ENCODE assay signal across 1 cellular context in the genomic region with DNA sequence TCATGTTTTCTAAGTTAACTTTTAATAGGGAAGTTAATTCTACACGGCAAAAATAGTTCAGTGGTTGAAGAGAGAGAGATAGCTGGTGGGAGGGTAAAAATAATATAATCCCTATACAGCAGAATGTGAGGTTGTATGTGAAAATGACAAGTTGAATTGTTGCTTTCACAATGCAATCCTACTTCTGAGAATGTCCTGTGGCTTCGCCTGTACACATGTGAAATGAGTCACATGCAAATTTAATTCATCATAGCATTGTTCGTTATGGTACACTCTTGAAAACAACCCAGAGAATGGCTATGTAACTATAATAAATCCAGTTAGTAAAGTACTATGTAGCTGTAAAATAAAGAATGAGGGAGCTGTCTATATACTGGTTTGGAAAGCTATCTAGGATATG.
TF ChIP-seq lines count a peak whose summit lies in the region.

No MANE protein-coding gene starts in this region.

TF ChIP-seq in GM12878, 131 proteins besides CTCF, POLR2A, EP300 and RAD21 (continued from another document and continues in another):
- TF ChIP-seq, protein P1, sequence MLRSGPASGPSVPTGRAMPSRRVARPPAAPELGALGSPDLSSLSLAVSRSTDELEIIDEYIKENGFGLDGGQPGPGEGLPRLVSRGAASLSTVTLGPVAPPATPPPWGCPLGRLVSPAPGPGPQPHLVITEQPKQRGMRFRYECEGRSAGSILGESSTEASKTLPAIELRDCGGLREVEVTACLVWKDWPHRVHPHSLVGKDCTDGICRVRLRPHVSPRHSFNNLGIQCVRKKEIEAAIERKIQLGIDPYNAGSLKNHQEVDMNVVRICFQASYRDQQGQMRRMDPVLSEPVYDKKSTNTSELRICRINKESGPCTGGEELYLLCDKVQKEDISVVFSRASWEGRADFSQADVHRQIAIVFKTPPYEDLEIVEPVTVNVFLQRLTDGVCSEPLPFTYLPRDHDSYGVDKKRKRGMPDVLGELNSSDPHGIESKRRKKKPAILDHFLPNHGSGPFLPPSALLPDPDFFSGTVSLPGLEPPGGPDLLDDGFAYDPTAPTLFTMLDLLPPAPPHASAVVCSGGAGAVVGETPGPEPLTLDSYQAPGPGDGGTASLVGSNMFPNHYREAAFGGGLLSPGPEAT (IDR thresholded peaks at IDR 0.05; ENCODE audit: low read depth), result peak; percentile 55; the same call in 1 of the 2 replicates
- TF ChIP-seq CUX1 (IDR thresholded peaks at IDR 0.05; ENCODE audit: insufficient replicate concordance, low read depth, low read length), result no peak
- TF ChIP-seq, protein P2, sequence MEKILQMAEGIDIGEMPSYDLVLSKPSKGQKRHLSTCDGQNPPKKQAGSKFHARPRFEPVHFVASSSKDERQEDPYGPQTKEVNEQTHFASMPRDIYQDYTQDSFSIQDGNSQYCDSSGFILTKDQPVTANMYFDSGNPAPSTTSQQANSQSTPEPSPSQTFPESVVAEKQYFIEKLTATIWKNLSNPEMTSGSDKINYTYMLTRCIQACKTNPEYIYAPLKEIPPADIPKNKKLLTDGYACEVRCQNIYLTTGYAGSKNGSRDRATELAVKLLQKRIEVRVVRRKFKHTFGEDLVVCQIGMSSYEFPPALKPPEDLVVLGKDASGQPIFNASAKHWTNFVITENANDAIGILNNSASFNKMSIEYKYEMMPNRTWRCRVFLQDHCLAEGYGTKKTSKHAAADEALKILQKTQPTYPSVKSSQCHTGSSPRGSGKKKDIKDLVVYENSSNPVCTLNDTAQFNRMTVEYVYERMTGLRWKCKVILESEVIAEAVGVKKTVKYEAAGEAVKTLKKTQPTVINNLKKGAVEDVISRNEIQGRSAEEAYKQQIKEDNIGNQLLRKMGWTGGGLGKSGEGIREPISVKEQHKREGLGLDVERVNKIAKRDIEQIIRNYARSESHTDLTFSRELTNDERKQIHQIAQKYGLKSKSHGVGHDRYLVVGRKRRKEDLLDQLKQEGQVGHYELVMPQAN (conservative IDR thresholded peaks at IDR 0.05), result no peak
- no peak for TF ChIP-seq BMI1 (IDR thresholded peaks at IDR 0.05; ENCODE audit: borderline replicate concordance)
- TF ChIP-seq FOXK2 (IDR thresholded peaks at IDR 0.05), result no peak
- TF ChIP-seq RB1 (IDR thresholded peaks at IDR 0.05; ENCODE audit: borderline replicate concordance), result no peak
- no peak for TF ChIP-seq NR2C2 (IDR thresholded peaks at IDR 0.05; ENCODE audit: borderline replicate concordance, control insufficient read depth, insufficient read length, low read depth)
- TF ChIP-seq MYB (IDR thresholded peaks at IDR 0.05; ENCODE audit: borderline replicate concordance, low read depth, low read length), result no peak
- TF ChIP-seq TCF12 (IDR thresholded peaks at IDR 0.05; ENCODE audit: low read depth, low read length), result 0 out of 2 replicates have a peak, but pooled peaks have one; percentile 25
- TF ChIP-seq NR2C1 (IDR thresholded peaks at IDR 0.05), result no peak
- TF ChIP-seq RAD51 (IDR thresholded peaks at IDR 0.05), result peak; percentile 45
- no peak for TF ChIP-seq NFYA (IDR thresholded peaks at IDR 0.05; ENCODE audit: borderline replicate concordance, low read depth, low read length)
- TF ChIP-seq MLLT1 (IDR thresholded peaks at IDR 0.05), result no peak
- no peak for TF ChIP-seq HDGF (IDR thresholded peaks at IDR 0.05)
- TF ChIP-seq ATF3 (IDR thresholded peaks at IDR 0.05; ENCODE audit: borderline replicate concordance, extremely low read depth, low read depth, low read length), result no peak
- TF ChIP-seq, protein P3, sequence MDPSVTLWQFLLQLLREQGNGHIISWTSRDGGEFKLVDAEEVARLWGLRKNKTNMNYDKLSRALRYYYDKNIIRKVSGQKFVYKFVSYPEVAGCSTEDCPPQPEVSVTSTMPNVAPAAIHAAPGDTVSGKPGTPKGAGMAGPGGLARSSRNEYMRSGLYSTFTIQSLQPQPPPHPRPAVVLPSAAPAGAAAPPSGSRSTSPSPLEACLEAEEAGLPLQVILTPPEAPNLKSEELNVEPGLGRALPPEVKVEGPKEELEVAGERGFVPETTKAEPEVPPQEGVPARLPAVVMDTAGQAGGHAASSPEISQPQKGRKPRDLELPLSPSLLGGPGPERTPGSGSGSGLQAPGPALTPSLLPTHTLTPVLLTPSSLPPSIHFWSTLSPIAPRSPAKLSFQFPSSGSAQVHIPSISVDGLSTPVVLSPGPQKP (IDR thresholded peaks at IDR 0.05; ENCODE audit: low read depth, low read length), result no peak
- TF ChIP-seq HCFC1 (IDR thresholded peaks at IDR 0.05; ENCODE audit: low read length), result no peak
- TF ChIP-seq CEBPZ (IDR thresholded peaks at IDR 0.05; ENCODE audit: low read depth, low read length), result no peak
- TF ChIP-seq TCF7 (IDR thresholded peaks at IDR 0.05; ENCODE audit: borderline replicate concordance), result no peak
- peak; percentile 65; the same call in 1 of the 2 replicates for TF ChIP-seq ATF7 (IDR thresholded peaks at IDR 0.05; ENCODE audit: low read depth)
- TF ChIP-seq EZH2 (IDR thresholded peaks at IDR 0.05; ENCODE audit: borderline replicate concordance, control insufficient read depth, low read depth, low read length), result no peak
- no peak for TF ChIP-seq KLF5 (IDR thresholded peaks at IDR 0.05; ENCODE audit: partially characterized antibody)
- no peak for TF ChIP-seq ZSCAN29 (IDR thresholded peaks at IDR 0.05)
- TF ChIP-seq ZNF622 (IDR thresholded peaks at IDR 0.05), result no peak
- no peak for TF ChIP-seq CHD1 (IDR thresholded peaks at IDR 0.05; ENCODE audit: low read depth, low read length)
- no peak for TF ChIP-seq TBL1XR1 (IDR thresholded peaks at IDR 0.05; ENCODE audit: low read depth, low read length)
- TF ChIP-seq IKZF1 (conservative IDR thresholded peaks at IDR 0.05), result peak; percentile 50
- peak; percentile 44 to 56; a peak in 3 of 4 replicates for TF ChIP-seq BHLHE40 (IDR thresholded peaks at IDR 0.05; ENCODE audit: borderline replicate concordance in 1 of 2, low read depth in 2 of 2, low read length in 1 of 2)
- TF ChIP-seq SUPT20H (IDR thresholded peaks at IDR 0.05; ENCODE audit: borderline replicate concordance, control insufficient read depth, low read depth, low read length), result no peak
- TF ChIP-seq CBFB (IDR thresholded peaks at IDR 0.05; ENCODE audit: low read depth), result peak; percentile 48; the same call in 1 of the 2 replicates
- peak; percentile 93 for TF ChIP-seq RUNX3 (IDR thresholded peaks at IDR 0.05; ENCODE audit: low read length)
- TF ChIP-seq SREBF1 (IDR thresholded peaks at IDR 0.05; ENCODE audit: low read length), result no peak
- TF ChIP-seq PML (IDR thresholded peaks at IDR 0.05; ENCODE audit: low read length), result no peak
- no peak for TF ChIP-seq SMAD1 (IDR thresholded peaks at IDR 0.05; ENCODE audit: low read depth, partially characterized antibody)
- TF ChIP-seq SMARCA5 (IDR thresholded peaks at IDR 0.05), result no peak
- TF ChIP-seq CREM (IDR thresholded peaks at IDR 0.05; ENCODE audit: low read depth), result peak; percentile 49; the same call in 1 of the 2 replicates
- no peak for TF ChIP-seq BRCA1 (IDR thresholded peaks at IDR 0.05; ENCODE audit: low read depth, low read length)
- TF ChIP-seq POU2F2 (IDR thresholded peaks at IDR 0.05; ENCODE audit: borderline replicate concordance, low read depth, low read length), result peak; percentile 98
- TF ChIP-seq KAT2A (conservative IDR thresholded peaks at IDR 0.05; ENCODE audit: control insufficient read depth, low read depth, low read length), result no peak
- TF ChIP-seq FOS (IDR thresholded peaks at IDR 0.05; ENCODE audit: borderline replicate concordance, extremely low read depth, insufficient read length), result no peak
- peak; percentile 64; the same call in 1 of the 2 replicates for TF ChIP-seq FOXM1 (IDR thresholded peaks at IDR 0.05; ENCODE audit: low read depth, low read length)
- no peak for TF ChIP-seq ZNF207 (IDR thresholded peaks at IDR 0.05; ENCODE audit: borderline replicate concordance)
- peak; percentile 41; the same call in 1 of the 2 replicates for TF ChIP-seq MTA3 (IDR thresholded peaks at IDR 0.05; ENCODE audit: borderline replicate concordance, low read length)
- no peak for TF ChIP-seq LARP7 (IDR thresholded peaks at IDR 0.05)
